In the genomic region with DNA sequence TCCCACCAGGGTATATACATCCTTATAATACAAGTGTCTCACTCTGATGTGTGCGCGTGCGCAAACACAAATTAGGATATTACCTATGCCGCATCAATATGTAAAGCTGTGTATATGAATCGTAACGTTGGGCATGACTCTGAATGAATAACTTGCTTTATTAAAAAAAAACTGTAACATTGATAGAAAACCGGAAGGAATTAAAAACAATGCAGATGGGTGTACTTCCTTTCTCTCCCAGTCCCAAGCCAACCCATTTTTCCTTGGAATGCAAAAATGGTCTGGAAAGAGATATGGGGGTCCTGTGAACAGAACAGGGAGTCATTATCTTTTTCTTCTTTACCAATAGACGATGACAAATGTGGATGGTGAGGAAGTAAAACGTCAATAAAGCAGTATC, we compare ENCODE assay signal across 14 cellular contexts. TPM values are rescaled to one million over a fixed set of nuclear protein-coding genes. Genes with fewer than 3 reads are reported as not detected.
A peak's percentile ranks its signal among the peaks of the same experiment; 100 is the strongest.
DNase-seq lines count a peak whose midpoint lies in the region; ATAC-seq and TF ChIP-seq lines count a peak whose summit lies in the region.
"Had no signal": no experiment of that assay in that cellular context is flagged by ENCODE, and none has a peak within 500 bp of the region (broad histone marks: within the 10 kb centered on the region; RNA-seq: fewer than 3 reads in every experiment).

No MANE protein-coding gene starts in this region.

- H3K36me3 ChIP-seq in WERI-Rb-1 (no peaks in the 10 kb centered on the region), esophagus squamous epithelium (no peaks in the 10 kb centered on the region)

- ATAC-seq in activated CD4-positive, CD25-positive, alpha-beta regulatory T cell treated with anti-CD3 and anti-CD28 coated beads, Interleukin-2, amount 50 U/mL, for 24 hours: no peak
- ATAC-seq in GM19328 (IDR thresholded peaks at IDR 0.05; ENCODE audit: unreplicated experiment): no peak

- intact Hi-C loops in esophagus squamous epithelium (cut with DNase I): no loop called here

- peaks cover 5 to 21% (median 12%) of the 10 kb centered on the region in 3 donors for H3K4me1 ChIP-seq in esophagus squamous epithelium

- no peak for TF ChIP-seq POLR2A in esophagus squamous epithelium (IDR thresholded peaks at IDR 0.05)

- whole genome bisulfite sequencing in esophagus squamous epithelium, 2 donors: 66 to 67% methylated on average over 9 of the region's 9 CpGs

- peak overlapping the region; percentile 59 for H3K4me3 ChIP-seq in WERI-Rb-1 (ENCODE audit: low read depth, low read length)
- H3K4me3 ChIP-seq in esophagus squamous epithelium: peak overlapping the region; percentile 39 to 64 (median 47)

- H3K27ac ChIP-seq in WERI-Rb-1 (no peak overlapping the region), esophagus squamous epithelium (peak overlapping the region in 3 of 4 donors; percentile 13 to 80 (median 68))

- DNase-seq in COLO668 (lab: John Stamatoyannopoulos, UW; ENCODE audit: unreplicated experiment): peak; percentile 30
- no peak for DNase-seq in WERI-Rb-1
- DNase-seq in esophagus squamous epithelium (lab: John Stamatoyannopoulos, UW): no peak
- DNase-seq in retina: peak; percentile 5
- DNase-seq in effector CD4-positive, alpha-beta T cell: no peak
- no peak for DNase-seq in NCI-H2029 (lab: John Stamatoyannopoulos, UW)
- DNase-seq: activated CD4-positive, alpha-beta T cell treated with anti-CD3 and anti-CD28 coated beads, Interleukin-2, amount 50 U/mL, for 4 hours; anterior cingulate cortex; DMS 273 treated with DMSO at 0.1 percent for 48 hours; NCI-H1694; occipital lobe had no signal

- H3K27me3 ChIP-seq in WERI-Rb-1 (ENCODE audit: insufficient read depth, low read depth, severe bottlenecking): peaks cover 7% of the 10 kb centered on the region
- peaks cover 0 to 92% (median 0%) of the 10 kb centered on the region in 4 donors for H3K27me3 ChIP-seq in esophagus squamous epithelium

- TF ChIP-seq CTCF in WERI-Rb-1 (IDR thresholded peaks at IDR 0.05; ENCODE audit: low read depth, low read length) (no peak), esophagus squamous epithelium (IDR thresholded peaks at IDR 0.05) (no peak)

- H3K9me3 ChIP-seq in WERI-Rb-1 (ENCODE audit: severe bottlenecking): no peaks in the 10 kb centered on the region
- peaks cover 0 to 7% (median 0%) of the 10 kb centered on the region in 3 donors for H3K9me3 ChIP-seq in esophagus squamous epithelium

RNA-seq across cellular contexts. Expression of a gene that starts 1.7 kb away (rescaled TPM):
- total RNA-seq in esophagus squamous epithelium: under 1 TPM; 0.15 to 0.95 (median 0.43) TPM
- total RNA-seq: SK-MEL-5 had no signal

Comparison
In these comparisons a context has a peak if more than half of its experiments do, and no peak if none do; other contexts are left out.
1. DNase-seq: peak in COLO668 (single experiment) and retina (single experiment); none in WERI-Rb-1 (single experiment), esophagus squamous epithelium (single experiment), effector CD4-positive, alpha-beta T cell (single experiment) and NCI-H2029 (single experiment).